Comparison of ENCODE assay signal across 1 cellular context in the genomic region with DNA sequence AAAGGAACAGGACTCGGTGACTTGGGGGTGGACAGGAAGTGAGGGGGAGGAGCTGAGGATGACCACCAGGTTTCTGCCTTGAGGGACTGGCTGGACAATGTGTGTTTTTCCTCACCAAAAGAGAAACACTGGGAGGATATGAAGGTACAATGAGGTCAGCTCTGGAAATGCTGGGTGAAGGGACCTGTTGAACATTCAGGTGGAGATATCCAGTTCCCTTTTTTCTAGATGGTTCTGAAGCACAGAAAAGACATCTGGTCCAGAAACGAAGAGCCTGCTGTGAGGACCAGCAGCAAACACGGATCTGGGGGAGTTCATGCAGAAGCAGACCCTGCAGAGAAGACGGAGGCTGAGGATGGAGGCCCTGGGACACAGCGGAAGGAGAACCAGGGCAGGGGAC.
TF ChIP-seq lines count a peak whose summit lies in the region.

No MANE protein-coding gene starts in this region.

TF ChIP-seq in IMR-90, 13 proteins besides CTCF, POLR2A, EP300 and RAD21:
- TF ChIP-seq BHLHE40 (IDR thresholded peaks at IDR 0.05; ENCODE audit: low read depth, low read length): no peak
- TF ChIP-seq MAZ (IDR thresholded peaks at IDR 0.05; ENCODE audit: borderline replicate concordance, low read depth, low read length): no peak
- TF ChIP-seq, protein P1, sequence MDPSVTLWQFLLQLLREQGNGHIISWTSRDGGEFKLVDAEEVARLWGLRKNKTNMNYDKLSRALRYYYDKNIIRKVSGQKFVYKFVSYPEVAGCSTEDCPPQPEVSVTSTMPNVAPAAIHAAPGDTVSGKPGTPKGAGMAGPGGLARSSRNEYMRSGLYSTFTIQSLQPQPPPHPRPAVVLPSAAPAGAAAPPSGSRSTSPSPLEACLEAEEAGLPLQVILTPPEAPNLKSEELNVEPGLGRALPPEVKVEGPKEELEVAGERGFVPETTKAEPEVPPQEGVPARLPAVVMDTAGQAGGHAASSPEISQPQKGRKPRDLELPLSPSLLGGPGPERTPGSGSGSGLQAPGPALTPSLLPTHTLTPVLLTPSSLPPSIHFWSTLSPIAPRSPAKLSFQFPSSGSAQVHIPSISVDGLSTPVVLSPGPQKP (IDR thresholded peaks at IDR 0.05; ENCODE audit: borderline replicate concordance, low read depth, low read length): no peak
- TF ChIP-seq SMC3 (IDR thresholded peaks at IDR 0.05; ENCODE audit: low read depth, low read length): no peak
- TF ChIP-seq, protein P2, sequence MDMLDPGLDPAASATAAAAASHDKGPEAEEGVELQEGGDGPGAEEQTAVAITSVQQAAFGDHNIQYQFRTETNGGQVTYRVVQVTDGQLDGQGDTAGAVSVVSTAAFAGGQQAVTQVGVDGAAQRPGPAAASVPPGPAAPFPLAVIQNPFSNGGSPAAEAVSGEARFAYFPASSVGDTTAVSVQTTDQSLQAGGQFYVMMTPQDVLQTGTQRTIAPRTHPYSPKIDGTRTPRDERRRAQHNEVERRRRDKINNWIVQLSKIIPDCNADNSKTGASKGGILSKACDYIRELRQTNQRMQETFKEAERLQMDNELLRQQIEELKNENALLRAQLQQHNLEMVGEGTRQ (IDR thresholded peaks at IDR 0.05; ENCODE audit: low read depth, low read length): no peak
- no peak for TF ChIP-seq CEBPB (IDR thresholded peaks at IDR 0.05; ENCODE audit: low read depth, low read length)
- no peak for TF ChIP-seq NFE2L2 (IDR thresholded peaks at IDR 0.05; ENCODE audit: low read depth, low read length)
- no peak for TF ChIP-seq RCOR1 (IDR thresholded peaks at IDR 0.05; ENCODE audit: insufficient replicate concordance, low read length)
- no peak for TF ChIP-seq MXI1 (IDR thresholded peaks at IDR 0.05; ENCODE audit: borderline replicate concordance, low read depth, low read length)
- no peak for TF ChIP-seq RFX5 (IDR thresholded peaks at IDR 0.05; ENCODE audit: low read depth, low read length)
- no peak for TF ChIP-seq CHD1 (IDR thresholded peaks at IDR 0.05; ENCODE audit: low read depth, low read length)
- TF ChIP-seq MAFK (IDR thresholded peaks at IDR 0.05; ENCODE audit: low read depth, low read length): no peak
- TF ChIP-seq FOS (IDR thresholded peaks at IDR 0.05; ENCODE audit: low read depth, low read length): no peak
